ENCODE assay signal across 24 cellular contexts in the genomic region with DNA sequence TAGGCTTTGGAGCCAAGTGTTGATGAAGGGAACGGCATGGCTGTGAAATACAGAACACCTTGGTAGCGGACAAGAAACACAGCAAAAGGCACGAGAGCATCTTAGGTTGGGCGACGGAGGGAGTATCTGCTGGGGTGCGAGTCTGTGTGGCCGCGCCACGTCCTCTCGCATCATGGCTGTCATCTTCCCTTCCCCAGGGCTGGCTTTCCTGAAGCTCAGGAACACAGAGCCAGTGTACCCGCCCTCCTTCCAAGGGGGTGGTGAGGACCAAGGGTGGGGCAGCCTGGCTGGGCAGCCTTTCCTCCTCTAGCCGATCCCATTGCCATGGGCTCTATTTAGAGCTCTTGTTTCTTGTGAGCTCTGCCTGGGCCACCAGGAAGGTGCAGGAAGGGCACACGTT.
"Had no signal": no experiment of that assay in that cellular context is flagged by ENCODE, and none has a peak within 500 bp of the region (broad histone marks: within the 10 kb centered on the region; RNA-seq: fewer than 3 reads in every experiment).

No MANE protein-coding gene starts in this region.

- H3K36me3 ChIP-seq: sigmoid colon, thoracic aorta had no signal

- H3K4me3 ChIP-seq: body of pancreas, sigmoid colon, thoracic aorta had no signal

- H3K36me3 Mint-ChIP-seq: natural killer cell treated with Interleukin-12 subunit alpha and Interleukin-12 subunit beta and Interleukin-15 and Interleukin-18, amount 100 ng/mL, for 72 hours had no signal

- H3K4me3 Mint-ChIP-seq: activated B cell treated with CpG ODN at 0.5 μM for 24 hours; activated CD4-positive, alpha-beta T cell treated with anti-CD3 and anti-CD28 coated beads for 36 hours; activated naive CD8-positive, alpha-beta T cell treated with anti-CD3 and anti-CD28 coated beads, Interleukin-2, amount 50 U/mL, for 24 hours; activated T-cell treated with anti-CD3 and anti-CD28 coated beads, Interleukin-2, amount 50 U/mL, for 72 hours; natural killer cell treated with Interleukin-12 subunit alpha and Interleukin-12 subunit beta and Interleukin-15 and Interleukin-18, amount 100 ng/mL, for 72 hours had no signal

- DNase-seq: activated B cell treated with CpG ODN at 0.5 μM for 24 hours; activated CD4-positive, alpha-beta T cell treated with anti-CD3 and anti-CD28 coated beads for 36 hours; activated CD4-positive, alpha-beta T cell treated with anti-CD3 and anti-CD28 coated beads, Interleukin-2, amount 50 U/mL, for 4 hours; activated CD8-positive, alpha-beta memory T cell treated with anti-CD3 and anti-CD28 coated beads for 24 hours; activated CD8-positive, alpha-beta memory T cell treated with anti-CD3 and anti-CD28 coated beads, Interleukin-2, amount 50 U/mL, for 48 hours; activated gamma-delta T cell; activated naive CD4-positive, alpha-beta T cell treated with anti-CD3 and anti-CD28 coated beads, Interleukin-2, amount 50 U/mL, for 16 hours; activated naive CD8-positive, alpha-beta T cell treated with anti-CD3 and anti-CD28 coated beads, Interleukin-2, amount 50 U/mL, for 24 hours; activated T-cell treated with anti-CD3 and anti-CD28 coated beads, Interleukin-2, amount 50 U/mL, for 72 hours; body of pancreas; caudate nucleus; dermis blood vessel endothelial cell; effector memory CD4-positive, alpha-beta T cell; foreskin keratinocyte; kidney; midbrain; nucleus accumbens; sigmoid colon; stimulated activated CD4-positive, alpha-beta T cell treated with anti-CD3 and anti-CD28 coated beads, Interleukin-4, amount 100 ng/mL, for 1 hour; stimulated activated naive CD4-positive, alpha-beta T cell; T-helper 9 cell had no signal

- H3K4me1 Mint-ChIP-seq: activated B cell treated with CpG ODN at 0.5 μM for 24 hours; activated CD4-positive, alpha-beta T cell treated with anti-CD3 and anti-CD28 coated beads for 36 hours; activated naive CD8-positive, alpha-beta T cell treated with anti-CD3 and anti-CD28 coated beads, Interleukin-2, amount 50 U/mL, for 24 hours had no signal

- H3K27ac Mint-ChIP-seq: activated B cell treated with CpG ODN at 0.5 μM for 24 hours; activated CD4-positive, alpha-beta T cell treated with anti-CD3 and anti-CD28 coated beads for 36 hours; activated naive CD8-positive, alpha-beta T cell treated with anti-CD3 and anti-CD28 coated beads, Interleukin-2, amount 50 U/mL, for 24 hours; activated T-cell treated with anti-CD3 and anti-CD28 coated beads, Interleukin-2, amount 50 U/mL, for 72 hours; natural killer cell treated with Interleukin-12 subunit alpha and Interleukin-12 subunit beta and Interleukin-15 and Interleukin-18, amount 100 ng/mL, for 72 hours had no signal

- H3K27ac ChIP-seq: body of pancreas, foreskin keratinocyte, sigmoid colon, thoracic aorta had no signal

- ATAC-seq: activated CD4-positive, alpha-beta T cell treated with anti-CD3 and anti-CD28 coated beads for 36 hours; activated naive CD8-positive, alpha-beta T cell treated with anti-CD3 and anti-CD28 coated beads, Interleukin-2, amount 50 U/mL, for 24 hours; activated T-cell treated with anti-CD3 and anti-CD28 coated beads, Interleukin-2, amount 50 U/mL, for 72 hours; body of pancreas; foreskin keratinocyte; left lobe of liver; natural killer cell treated with Interleukin-12 subunit alpha and Interleukin-12 subunit beta and Interleukin-15 and Interleukin-18, amount 100 ng/mL, for 72 hours had no signal

- H3K27me3 ChIP-seq: body of pancreas, sigmoid colon had no signal

- H3K9me3 ChIP-seq: body of pancreas, sigmoid colon, thoracic aorta had no signal

- H3K4me1 ChIP-seq: foreskin keratinocyte had no signal

- H3K9me3 Mint-ChIP-seq: activated B cell treated with CpG ODN at 0.5 μM for 24 hours; activated naive CD8-positive, alpha-beta T cell treated with anti-CD3 and anti-CD28 coated beads, Interleukin-2, amount 50 U/mL, for 24 hours; activated T-cell treated with anti-CD3 and anti-CD28 coated beads, Interleukin-2, amount 50 U/mL, for 72 hours; natural killer cell treated with Interleukin-12 subunit alpha and Interleukin-12 subunit beta and Interleukin-15 and Interleukin-18, amount 100 ng/mL, for 72 hours had no signal

- FAIRE-seq: kidney had no signal
